In genomic region chr2:96305979-96306308, GRCh38 we compare ENCODE assay signal across 1 cellular context.
TF ChIP-seq lines count a peak whose summit lies in the region.

No MANE protein-coding gene starts in this region.

TF ChIP-seq in A549, 52 proteins besides CTCF, POLR2A, EP300 and RAD21 (continued from another document):
- TF ChIP-seq BCL3 (IDR thresholded peaks at IDR 0.05) = no peak
- TF ChIP-seq KDM5A (IDR thresholded peaks at IDR 0.05) = no peak
- no peak for TF ChIP-seq MAFK (IDR thresholded peaks at IDR 0.05; ENCODE audit: partially characterized antibody)
